8 cellular contexts compared by ENCODE assay signal in genomic region chr13:23375007-23375971, GRCh38. TPM values are rescaled to one million over a fixed set of nuclear protein-coding genes. Genes with fewer than 3 reads are reported as not detected.
DNase-seq lines count a peak whose midpoint lies in the region; ATAC-seq and TF ChIP-seq lines count a peak whose summit lies in the region.

No MANE protein-coding gene starts in this region.

- H3K27me3 ChIP-seq in thymus (ENCODE audit: control insufficient read depth, insufficient read depth): no peaks in the 10 kb centered on the region

- peak; percentile 89 to 92 for ATAC-seq in activated naive CD4-positive, alpha-beta T cell treated with anti-CD3 and anti-CD28 coated beads, Interleukin-2, amount 50 U/mL, for 72 hours

- H3K27ac ChIP-seq in SK-N-MC (no peak overlapping the region), thymus (ENCODE audit: low read depth) (peak overlapping the region; percentile 77)

- peak overlapping the region; percentile 87 for H3K9ac ChIP-seq in SK-N-MC (ENCODE audit: insufficient read length)

- H3K4me1 Mint-ChIP-seq in osteocyte (ENCODE audit: unreplicated experiment): peaks cover 57% of the 10 kb centered on the region

- peak overlapping the region; percentile 75 for H3K4me3 Mint-ChIP-seq in osteocyte (ENCODE audit: unreplicated experiment)

- peaks cover 8 to 22% of the 10 kb centered on the region in 2 donors for H3K36me3 Mint-ChIP-seq in activated naive CD4-positive, alpha-beta T cell treated with anti-CD3 and anti-CD28 coated beads, Interleukin-2, amount 50 U/mL, for 72 hours
- peaks cover 6% of the 10 kb centered on the region for H3K36me3 Mint-ChIP-seq in osteocyte (ENCODE audit: unreplicated experiment)

- no peak overlapping the region for H3K27ac Mint-ChIP-seq in activated naive CD4-positive, alpha-beta T cell treated with anti-CD3 and anti-CD28 coated beads, Interleukin-2, amount 50 U/mL, for 72 hours
- peak overlapping the region; percentile 38 for H3K27ac Mint-ChIP-seq in osteocyte (ENCODE audit: unreplicated experiment)

- peaks cover 2% of the 10 kb centered on the region for H3K4me1 ChIP-seq in thymus (ENCODE audit: control insufficient read depth, insufficient read depth, low read length)

- H3K4me3 ChIP-seq in GM08714 (ENCODE audit: low read length) (peak overlapping the region; percentile 73), HFF-Myc (replicated peaks; ENCODE audit: low read depth, low read length) (peak overlapping the region; percentile 57), SK-N-MC (peak overlapping the region; percentile 95), thymus (ENCODE audit: low read length) (peak overlapping the region; percentile 89)

- intact Hi-C loops in head of caudate nucleus (cut with DNase I): loop anchor here (10.0 kb wide), 1 partner anchor 60 kb away; the partner anchor contains the start of gene SACS

- H3K9me3 ChIP-seq in SK-N-MC (ENCODE audit: low read depth, low read length) (no peaks in the 10 kb centered on the region), thymus (ENCODE audit: control insufficient read depth) (no peaks in the 10 kb centered on the region)

- H3K36me3 ChIP-seq in SK-N-MC (ENCODE audit: insufficient read depth, low read length): peaks cover 27% of the 10 kb centered on the region
- peaks cover 8% of the 10 kb centered on the region for H3K36me3 ChIP-seq in thymus (ENCODE audit: control insufficient read depth, insufficient read depth)

- TF ChIP-seq CTCF in HFF-Myc (IDR thresholded peaks at IDR 0.05; ENCODE audit: low read depth, low read length, missing control alignments) (no peak), osteocyte (IDR thresholded peaks at IDR 0.05) (peak; percentile 46)

- DNase-seq in HFF-Myc (ENCODE audit: extremely low read depth, low read depth) (peak; percentile 66), MV-4-11 (lab: John Stamatoyannopoulos, UW) (peak; percentile 95), SK-N-MC (ENCODE audit: low read depth, low spot score) (peak; percentile 56), head of caudate nucleus (peak; percentile 94 to 100 (median 98)), osteocyte (ENCODE audit: extremely low spot score, unreplicated experiment) (peak; percentile 99)
- peak; percentile 92 to 95 for DNase-seq in activated naive CD4-positive, alpha-beta T cell treated with anti-CD3 and anti-CD28 coated beads, Interleukin-2, amount 50 U/mL, for 72 hours (ENCODE audit: low spot score in 2 of 2)

- no peaks in the 10 kb centered on the region for H3K27me3 Mint-ChIP-seq in osteocyte (ENCODE audit: unreplicated experiment)

- no peaks in the 10 kb centered on the region for H3K9me3 Mint-ChIP-seq in activated naive CD4-positive, alpha-beta T cell treated with anti-CD3 and anti-CD28 coated beads, Interleukin-2, amount 50 U/mL, for 72 hours
- H3K9me3 Mint-ChIP-seq in osteocyte (ENCODE audit: unreplicated experiment): no peaks in the 10 kb centered on the region

- under 1% methylated on average over 116 of the region's 116 CpGs for WGBS in thymus

RNA-seq across cellular contexts. Expression of gene SACS, which starts 58.2 kb away (rescaled TPM):
- 10 to 100 TPM; 31.5 to 33.4 TPM for total RNA-seq in activated naive CD4-positive, alpha-beta T cell treated with anti-CD3 and anti-CD28 coated beads, Interleukin-2, amount 50 U/mL, for 72 hours
- 32.1 and 33.6 TPM in 2 replicates for total RNA-seq in osteocyte
- polyA plus RNA-seq in thymus: 8.1 TPM
